In the genomic region with DNA sequence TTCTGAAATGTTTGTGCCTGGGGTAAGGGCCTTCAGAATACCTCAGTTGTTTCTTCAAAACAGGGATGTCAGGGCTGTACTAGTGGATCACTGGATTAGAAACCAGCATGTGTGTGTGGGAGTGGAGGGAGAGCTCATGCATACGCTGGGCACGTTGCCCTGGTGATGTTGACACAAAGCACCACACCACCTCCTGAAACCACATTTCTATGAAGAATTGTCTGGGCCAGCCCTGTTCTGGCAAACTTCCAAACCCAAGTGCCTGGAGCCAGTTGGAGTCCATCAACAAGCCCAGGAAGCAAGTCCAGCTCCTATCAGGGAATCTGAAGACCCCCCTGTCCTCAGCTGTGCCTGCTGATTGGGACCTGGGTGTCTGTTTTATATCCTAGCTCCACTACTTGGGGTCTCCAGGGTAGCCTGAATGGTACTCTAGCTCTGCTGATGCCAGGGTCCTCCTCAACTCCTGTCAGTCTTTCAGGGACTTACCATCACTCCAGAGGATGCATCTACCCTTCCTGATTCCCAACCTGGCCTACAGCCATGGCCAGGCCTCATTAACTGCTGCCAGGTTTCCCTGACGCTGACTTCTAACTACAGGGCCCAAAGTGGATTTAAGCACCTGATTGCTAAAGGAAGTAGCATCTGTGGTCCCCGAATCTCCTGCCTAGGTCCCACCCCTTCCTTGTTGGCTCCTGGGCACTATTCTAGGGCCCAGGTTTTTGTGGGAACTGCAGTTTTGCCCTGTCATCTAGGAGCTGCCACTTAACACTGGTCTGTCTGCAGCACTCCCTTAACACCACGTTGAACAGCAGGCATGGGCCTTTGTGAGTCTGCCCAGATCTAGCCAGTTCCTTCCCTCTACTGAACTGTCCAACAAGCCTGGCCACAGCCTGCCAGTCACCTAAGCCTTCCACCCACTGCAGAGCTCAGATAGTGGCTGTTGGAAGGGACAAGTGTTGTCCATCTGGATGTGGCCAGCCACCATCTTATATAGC, we compare ENCODE assay signal across 8 cellular contexts. TPM values are rescaled to one million over a fixed set of nuclear protein-coding genes. Genes with fewer than 3 reads are reported as not detected.
DNase-seq lines count a peak whose midpoint lies in the region; ATAC-seq and TF ChIP-seq lines count a peak whose summit lies in the region.

No MANE protein-coding gene starts in this region.

- no peaks in the 10 kb centered on the region for H3K4me1 ChIP-seq in ovary (ENCODE audit: insufficient read depth)

- no peak for TF ChIP-seq CTCF in ovary (IDR thresholded peaks at IDR 0.05)

- DNase-seq in stimulated activated CD4-positive, alpha-beta T cell treated with anti-CD3 and anti-CD28 coated beads, Interleukin-1b, Interleukin-23, amount 100 ng/mL, for 48 hours = peak; percentile 18
- no peak for DNase-seq in stimulated activated CD4-positive, alpha-beta T cell treated with anti-CD3 and anti-CD28 coated beads, Interleukin-4, amount 100 ng/mL, for 1 hour
- peak; percentile 74 for DNase-seq in NCI-H1048 (lab: John Stamatoyannopoulos, UW)
- DNase-seq in SW 1271 (lab: John Stamatoyannopoulos, UW) = peak; percentile 5 to 58
- DNase-seq in fibroblast of peridontal ligament (ENCODE audit: extremely low read depth) = peak; percentile 98
- DNase-seq in ovary = peak; percentile 29 to 78 (median 49)
- no peak for DNase-seq in activated CD8-positive, alpha-beta memory T cell treated with anti-CD3 and anti-CD28 coated beads, Interleukin-2, amount 10 ng/mL, durations not matched to agents 7 days and 5 days

- ATAC-seq in activated CD8-positive, alpha-beta memory T cell treated with anti-CD3 and anti-CD28 coated beads, Interleukin-2, amount 10 ng/mL, durations not matched to agents 7 days and 5 days = no peak
- no peak for ATAC-seq in GM21423 (IDR thresholded peaks at IDR 0.05; ENCODE audit: unreplicated experiment)

- peaks cover 10% of the 10 kb centered on the region for H3K27me3 Mint-ChIP-seq in activated CD8-positive, alpha-beta memory T cell treated with anti-CD3 and anti-CD28 coated beads, Interleukin-2, amount 10 ng/mL, durations not matched to agents 7 days and 5 days

- WGBS in ovary, 3 donors = 43 to 47% (median 45%) methylated on average over 5 of the region's 5 CpGs

- no peak for TF ChIP-seq POLR2A in ovary (IDR thresholded peaks at IDR 0.05)

- no peaks in the 10 kb centered on the region for H3K27me3 ChIP-seq in ovary

- H3K36me3 Mint-ChIP-seq in activated CD8-positive, alpha-beta memory T cell treated with anti-CD3 and anti-CD28 coated beads, Interleukin-2, amount 10 ng/mL, durations not matched to agents 7 days and 5 days = no peaks in the 10 kb centered on the region

- TF ChIP-seq EP300 in ovary (IDR thresholded peaks at IDR 0.05) = no peak

- peaks cover 1% of the 10 kb centered on the region for H3K4me1 Mint-ChIP-seq in activated CD8-positive, alpha-beta memory T cell treated with anti-CD3 and anti-CD28 coated beads, Interleukin-2, amount 10 ng/mL, durations not matched to agents 7 days and 5 days

- no peak overlapping the region for H3K27ac Mint-ChIP-seq in activated CD8-positive, alpha-beta memory T cell treated with anti-CD3 and anti-CD28 coated beads, Interleukin-2, amount 10 ng/mL, durations not matched to agents 7 days and 5 days

- no peaks in the 10 kb centered on the region for H3K9me3 ChIP-seq in ovary

- CTCF ChIA-PET in activated CD8-positive, alpha-beta memory T cell treated with anti-CD3 and anti-CD28 coated beads, Interleukin-2, amount 10 ng/mL, durations not matched to agents 7 days and 5 days (lab: Charles Lee) = interaction anchor here (1.3 kb wide), 1 partner anchor 8 kb away, joined by 3 read pairs; no protein-coding TSS in a partner anchor

- intact Hi-C loops in ovary (cut with DNase I) = no loop called here

- H3K9me3 Mint-ChIP-seq in activated CD8-positive, alpha-beta memory T cell treated with anti-CD3 and anti-CD28 coated beads, Interleukin-2, amount 10 ng/mL, durations not matched to agents 7 days and 5 days (ENCODE audit: low read depth) = no peaks in the 10 kb centered on the region

- H3K4me3 ChIP-seq in ovary = no peak overlapping the region

- no peak overlapping the region for H3K27ac ChIP-seq in ovary

- H3K4me3 Mint-ChIP-seq in activated CD8-positive, alpha-beta memory T cell treated with anti-CD3 and anti-CD28 coated beads, Interleukin-2, amount 10 ng/mL, durations not matched to agents 7 days and 5 days = no peak overlapping the region

- H3K36me3 ChIP-seq in ovary = no peaks in the 10 kb centered on the region

RNA-seq across cellular contexts. Expression of a gene that starts 45.5 kb away (rescaled TPM):
- total RNA-seq in ovary = 10 to 100 TPM in 1 of 7 donors, 1 to 10 TPM in 5, under 1 TPM in 1; 0.20 to 22.7 (median 2.5) TPM
- 1 to 10 TPM in 1 of 2 donors, under 1 TPM in 1; 0.44 to 4.0 TPM for polyA plus RNA-seq in ovary
- total RNA-seq in activated CD8-positive, alpha-beta memory T cell treated with anti-CD3 and anti-CD28 coated beads, Interleukin-2, amount 10 ng/mL, durations not matched to agents 7 days and 5 days = under 1 TPM; 0.37 to 0.47 TPM

Comparison
In these comparisons a context has a peak if more than half of its experiments do, and no peak if none do; other contexts are left out.
1. DNase-seq: peak in stimulated activated CD4-positive, alpha-beta T cell treated with anti-CD3 and anti-CD28 coated beads, Interleukin-1b, Interleukin-23, amount 100 ng/mL, for 48 hours (single experiment), NCI-H1048 (single experiment), SW 1271 (2 of 2), fibroblast of peridontal ligament (single experiment) and ovary (5 of 5); none in stimulated activated CD4-positive, alpha-beta T cell treated with anti-CD3 and anti-CD28 coated beads, Interleukin-4, amount 100 ng/mL, for 1 hour (single experiment) and activated CD8-positive, alpha-beta memory T cell treated with anti-CD3 and anti-CD28 coated beads, Interleukin-2, amount 10 ng/mL, durations not matched to agents 7 days and 5 days (single experiment).